10 cellular contexts compared by ENCODE assay signal in the genomic region with DNA sequence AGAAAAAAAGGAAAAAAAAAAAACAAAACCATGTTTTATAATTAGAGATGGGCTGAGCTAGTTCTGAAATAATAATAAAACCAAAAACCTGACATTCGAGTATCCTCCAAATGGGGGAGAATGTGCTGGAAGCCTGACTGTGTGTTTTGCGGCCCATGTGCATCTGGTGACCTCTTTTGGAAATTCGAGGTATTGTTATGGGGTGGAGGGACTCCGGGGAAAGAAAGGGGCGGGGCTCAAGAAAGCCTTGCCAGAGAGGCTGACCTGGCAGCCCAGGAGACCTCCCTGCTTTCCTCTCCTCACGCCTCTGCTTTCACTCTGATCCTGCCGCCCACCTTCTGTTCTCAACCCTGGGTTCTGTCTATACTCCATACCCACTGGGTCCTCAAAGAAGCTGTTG.
A peak's percentile ranks its signal among the peaks of the same experiment; 100 is the strongest.
DNase-seq lines count a peak whose midpoint lies in the region; ATAC-seq, FAIRE-seq and TF ChIP-seq lines count a peak whose summit lies in the region.
"Had no signal": no experiment of that assay in that cellular context is flagged by ENCODE, and none has a peak within 500 bp of the region (broad histone marks: within the 10 kb centered on the region; RNA-seq: fewer than 3 reads in every experiment).

No MANE protein-coding gene starts in this region.

- ATAC-seq in GM21515 (IDR thresholded peaks at IDR 0.05; ENCODE audit: unreplicated experiment) = peak; percentile 48
- no peak for ATAC-seq in GM18520 (IDR thresholded peaks at IDR 0.05; ENCODE audit: unreplicated experiment)

- DNase-seq in D721Med (ENCODE audit: insufficient read length, low spot score) (no peak), RKO (ENCODE audit: low spot score) (peak; percentile 49), hepatic stellate cell (ENCODE audit: low spot score) (peak; percentile 53), NCI-H2029 treated with DMSO at 0.1 percent for 48 hours (lab: John Stamatoyannopoulos, UW) (no peak), NCI-H1436 (lab: John Stamatoyannopoulos, UW) (no peak), caudate nucleus (lab: John Stamatoyannopoulos, UW) (no peak)
- DNase-seq: adrenal gland had no signal

- TF ChIP-seq CTCF in D721Med (IDR thresholded peaks at IDR 0.05; ENCODE audit: insufficient read depth, missing control alignments) = peak; percentile 21

- no peak overlapping the region for H3K27ac ChIP-seq in caudate nucleus (ENCODE audit: low read depth, low read length)
- H3K27ac ChIP-seq: adrenal gland, tibial nerve had no signal

- FAIRE-seq in D721Med (lab: Jason Lieb, UNC) = no peak

Comparison
In these comparisons a context has a peak if more than half of its experiments do, and no peak if none do; other contexts are left out.
1. DNase-seq: peak in RKO (single experiment) and hepatic stellate cell (single experiment); none in D721Med (single experiment), NCI-H2029 treated with DMSO at 0.1 percent for 48 hours (single experiment), NCI-H1436 (single experiment) and caudate nucleus (0 of 61).